Comparison of ENCODE assay signal across 8 cellular contexts in the genomic region with DNA sequence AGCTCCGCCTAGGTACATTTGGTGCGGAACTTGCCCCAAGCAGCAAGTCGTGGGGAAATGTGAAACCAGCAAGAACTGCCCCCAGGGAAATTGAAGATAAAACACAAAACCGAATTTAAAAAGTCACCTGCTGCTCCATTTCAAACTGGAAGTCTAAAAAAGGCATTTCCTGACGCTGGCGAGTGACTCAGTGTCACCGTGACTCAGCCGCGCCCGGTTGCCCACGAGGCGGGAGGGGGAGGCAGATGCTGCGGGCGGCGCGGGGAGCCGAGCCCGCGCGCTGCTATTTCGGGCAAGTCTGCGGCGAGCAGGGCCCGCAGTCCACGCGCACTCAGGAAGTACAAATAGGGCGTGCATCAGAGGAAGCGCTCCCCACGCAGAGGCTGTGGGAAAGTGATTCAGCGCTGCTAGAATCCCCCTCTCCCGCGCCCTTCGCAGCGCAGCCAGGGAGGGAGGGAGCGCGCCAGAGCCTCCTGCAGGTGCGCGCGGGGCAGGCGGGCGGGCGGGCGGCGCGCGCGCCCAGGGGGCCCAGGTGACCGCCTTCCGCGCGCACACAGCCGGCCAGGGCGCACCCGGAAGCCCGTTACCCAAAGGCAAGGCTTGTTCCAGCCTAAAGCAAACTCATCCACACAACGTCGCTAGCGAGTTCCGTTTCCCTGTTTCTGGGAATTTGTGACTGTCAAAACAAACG.
DNase-seq lines count a peak whose midpoint lies in the region; ATAC-seq and TF ChIP-seq lines count a peak whose summit lies in the region.

No MANE protein-coding gene starts in this region.

- no peaks in the 10 kb centered on the region for H3K9me3 ChIP-seq in hepatocyte (ENCODE audit: low read depth)

- peaks cover 17% of the 10 kb centered on the region for H3K27me3 Mint-ChIP-seq in GM23338 (ENCODE audit: insufficient read depth, low read depth, poor library complexity)
- peaks cover 45% of the 10 kb centered on the region for H3K27me3 Mint-ChIP-seq in T-helper 1 cell treated with Interleukin-12 subunit alpha and Interleukin-12 subunit beta and Interleukin-4 antibody, amounts not matched to agents 30 μg/mL and 1 μg/mL, for 36 hours (ENCODE audit: low read depth)

- H3K27ac Mint-ChIP-seq in GM23338: 0 out of 2 replicates have a peak overlapping the region, but pooled peaks have one; percentile 25
- H3K27ac Mint-ChIP-seq in T-helper 1 cell treated with Interleukin-12 subunit alpha and Interleukin-12 subunit beta and Interleukin-4 antibody, amounts not matched to agents 30 μg/mL and 1 μg/mL, for 36 hours: peak overlapping the region; percentile 53

- peaks cover 39% of the 10 kb centered on the region for H3K4me1 Mint-ChIP-seq in GM23338
- H3K4me1 Mint-ChIP-seq in T-helper 1 cell treated with Interleukin-12 subunit alpha and Interleukin-12 subunit beta and Interleukin-4 antibody, amounts not matched to agents 30 μg/mL and 1 μg/mL, for 36 hours (ENCODE audit: low read depth): peaks cover 12% of the 10 kb centered on the region

- H3K9me3 Mint-ChIP-seq in GM23338: no peaks in the 10 kb centered on the region
- no peaks in the 10 kb centered on the region for H3K9me3 Mint-ChIP-seq in T-helper 1 cell treated with Interleukin-12 subunit alpha and Interleukin-12 subunit beta and Interleukin-4 antibody, amounts not matched to agents 30 μg/mL and 1 μg/mL, for 36 hours

- TF ChIP-seq CTCF in GM23338 (conservative IDR thresholded peaks at IDR 0.05; ENCODE audit: low read depth in 2 of 2) (peak in 1 of 2 experiments; percentile 36; a peak in 1 of 4 replicates), hepatocyte (IDR thresholded peaks at IDR 0.05; ENCODE audit: poor library complexity) (peak; percentile 29), retinal pigment epithelial cell (conservative IDR thresholded peaks at IDR 0.05; ENCODE audit: low read depth, low read length) (no peak)

- under 1% methylated on average over 54 of the region's 60 CpGs for WGBS in hepatocyte (ENCODE audit: low lambda C conversion rate, missing lambda C conversion rate)

- no peaks in the 10 kb centered on the region for H3K36me3 Mint-ChIP-seq in GM23338 (ENCODE audit: low read depth)
- H3K36me3 Mint-ChIP-seq in T-helper 1 cell treated with Interleukin-12 subunit alpha and Interleukin-12 subunit beta and Interleukin-4 antibody, amounts not matched to agents 30 μg/mL and 1 μg/mL, for 36 hours (ENCODE audit: low read depth): no peaks in the 10 kb centered on the region

- H3K4me1 ChIP-seq in GM23338 (ENCODE audit: insufficient read depth): peaks cover 36% of the 10 kb centered on the region
- H3K4me1 ChIP-seq in hepatocyte (ENCODE audit: insufficient read depth): peaks cover 7% of the 10 kb centered on the region

- peak overlapping the region; percentile 99 for H2AFZ ChIP-seq in GM23338
- H2AFZ ChIP-seq in hepatocyte: peak overlapping the region; percentile 47

- DNase-seq in EH (ENCODE audit: low read depth) (peak; percentile 81), GM23338 (ENCODE audit: low spot score) (peak; percentile 80), Kasumi-1 (lab: John Stamatoyannopoulos, UW) (peak; percentile 42 to 52), anterior cingulate cortex (lab: John Stamatoyannopoulos, UW) (peak in 47 of 58 donors; percentile 25 to 84 (median 59)), hepatocyte (ENCODE audit: low spot score) (peak; percentile 81), retinal pigment epithelial cell (ENCODE audit: low read depth) (no peak), NCI-H1048 (lab: John Stamatoyannopoulos, UW) (no peak)

- H3F3A ChIP-seq in GM23338 (replicated peaks; ENCODE audit: low read depth): peaks cover 7% of the 10 kb centered on the region; the same call in 1 of the 2 replicates

- ATAC-seq in GM23338: peak; percentile 73

- H3K4me3 Mint-ChIP-seq in GM23338: peak overlapping the region; percentile 85
- H3K4me3 Mint-ChIP-seq in T-helper 1 cell treated with Interleukin-12 subunit alpha and Interleukin-12 subunit beta and Interleukin-4 antibody, amounts not matched to agents 30 μg/mL and 1 μg/mL, for 36 hours: peak overlapping the region; percentile 81

- H3K9me2 ChIP-seq in GM23338 (ENCODE audit: insufficient read depth) (no peaks in the 10 kb centered on the region), hepatocyte (replicated peaks; ENCODE audit: insufficient read depth) (no peaks in the 10 kb centered on the region)

- no peaks in the 10 kb centered on the region for H3K36me3 ChIP-seq in GM23338 (ENCODE audit: insufficient read depth)
- no peaks in the 10 kb centered on the region for H3K36me3 ChIP-seq in hepatocyte (replicated peaks; ENCODE audit: insufficient read depth, low read depth)

- H4K20me1 ChIP-seq in GM23338 (replicated peaks; ENCODE audit: insufficient read depth) (no peaks in the 10 kb centered on the region), hepatocyte (ENCODE audit: insufficient read depth, poor library complexity, severe bottlenecking) (no peaks in the 10 kb centered on the region)

- H3K27ac ChIP-seq in GM23338 (ENCODE audit: low read depth) (no peak overlapping the region), hepatocyte (peak overlapping the region; percentile 84)

- H3K79me2 ChIP-seq in GM23338 (replicated peaks; ENCODE audit: insufficient read depth) (no peaks in the 10 kb centered on the region), hepatocyte (no peaks in the 10 kb centered on the region)

- H3K4me2 ChIP-seq in GM23338: peak overlapping the region; percentile 98
- H3K4me2 ChIP-seq in hepatocyte: peak overlapping the region; percentile 81

- peaks cover 26% of the 10 kb centered on the region for H3K27me3 ChIP-seq in GM23338 (ENCODE audit: insufficient read depth)
- H3K27me3 ChIP-seq in hepatocyte: peaks cover 6% of the 10 kb centered on the region

- H3K4me3 ChIP-seq in GM23338 (peak overlapping the region; percentile 82), hepatocyte (peak overlapping the region; percentile 27), retinal pigment epithelial cell (ENCODE audit: low read length) (peak overlapping the region; percentile 67)

TF ChIP-seq in GM23338, 12 proteins besides CTCF, POLR2A, EP300 and RAD21:
- TF ChIP-seq, protein P1, sequence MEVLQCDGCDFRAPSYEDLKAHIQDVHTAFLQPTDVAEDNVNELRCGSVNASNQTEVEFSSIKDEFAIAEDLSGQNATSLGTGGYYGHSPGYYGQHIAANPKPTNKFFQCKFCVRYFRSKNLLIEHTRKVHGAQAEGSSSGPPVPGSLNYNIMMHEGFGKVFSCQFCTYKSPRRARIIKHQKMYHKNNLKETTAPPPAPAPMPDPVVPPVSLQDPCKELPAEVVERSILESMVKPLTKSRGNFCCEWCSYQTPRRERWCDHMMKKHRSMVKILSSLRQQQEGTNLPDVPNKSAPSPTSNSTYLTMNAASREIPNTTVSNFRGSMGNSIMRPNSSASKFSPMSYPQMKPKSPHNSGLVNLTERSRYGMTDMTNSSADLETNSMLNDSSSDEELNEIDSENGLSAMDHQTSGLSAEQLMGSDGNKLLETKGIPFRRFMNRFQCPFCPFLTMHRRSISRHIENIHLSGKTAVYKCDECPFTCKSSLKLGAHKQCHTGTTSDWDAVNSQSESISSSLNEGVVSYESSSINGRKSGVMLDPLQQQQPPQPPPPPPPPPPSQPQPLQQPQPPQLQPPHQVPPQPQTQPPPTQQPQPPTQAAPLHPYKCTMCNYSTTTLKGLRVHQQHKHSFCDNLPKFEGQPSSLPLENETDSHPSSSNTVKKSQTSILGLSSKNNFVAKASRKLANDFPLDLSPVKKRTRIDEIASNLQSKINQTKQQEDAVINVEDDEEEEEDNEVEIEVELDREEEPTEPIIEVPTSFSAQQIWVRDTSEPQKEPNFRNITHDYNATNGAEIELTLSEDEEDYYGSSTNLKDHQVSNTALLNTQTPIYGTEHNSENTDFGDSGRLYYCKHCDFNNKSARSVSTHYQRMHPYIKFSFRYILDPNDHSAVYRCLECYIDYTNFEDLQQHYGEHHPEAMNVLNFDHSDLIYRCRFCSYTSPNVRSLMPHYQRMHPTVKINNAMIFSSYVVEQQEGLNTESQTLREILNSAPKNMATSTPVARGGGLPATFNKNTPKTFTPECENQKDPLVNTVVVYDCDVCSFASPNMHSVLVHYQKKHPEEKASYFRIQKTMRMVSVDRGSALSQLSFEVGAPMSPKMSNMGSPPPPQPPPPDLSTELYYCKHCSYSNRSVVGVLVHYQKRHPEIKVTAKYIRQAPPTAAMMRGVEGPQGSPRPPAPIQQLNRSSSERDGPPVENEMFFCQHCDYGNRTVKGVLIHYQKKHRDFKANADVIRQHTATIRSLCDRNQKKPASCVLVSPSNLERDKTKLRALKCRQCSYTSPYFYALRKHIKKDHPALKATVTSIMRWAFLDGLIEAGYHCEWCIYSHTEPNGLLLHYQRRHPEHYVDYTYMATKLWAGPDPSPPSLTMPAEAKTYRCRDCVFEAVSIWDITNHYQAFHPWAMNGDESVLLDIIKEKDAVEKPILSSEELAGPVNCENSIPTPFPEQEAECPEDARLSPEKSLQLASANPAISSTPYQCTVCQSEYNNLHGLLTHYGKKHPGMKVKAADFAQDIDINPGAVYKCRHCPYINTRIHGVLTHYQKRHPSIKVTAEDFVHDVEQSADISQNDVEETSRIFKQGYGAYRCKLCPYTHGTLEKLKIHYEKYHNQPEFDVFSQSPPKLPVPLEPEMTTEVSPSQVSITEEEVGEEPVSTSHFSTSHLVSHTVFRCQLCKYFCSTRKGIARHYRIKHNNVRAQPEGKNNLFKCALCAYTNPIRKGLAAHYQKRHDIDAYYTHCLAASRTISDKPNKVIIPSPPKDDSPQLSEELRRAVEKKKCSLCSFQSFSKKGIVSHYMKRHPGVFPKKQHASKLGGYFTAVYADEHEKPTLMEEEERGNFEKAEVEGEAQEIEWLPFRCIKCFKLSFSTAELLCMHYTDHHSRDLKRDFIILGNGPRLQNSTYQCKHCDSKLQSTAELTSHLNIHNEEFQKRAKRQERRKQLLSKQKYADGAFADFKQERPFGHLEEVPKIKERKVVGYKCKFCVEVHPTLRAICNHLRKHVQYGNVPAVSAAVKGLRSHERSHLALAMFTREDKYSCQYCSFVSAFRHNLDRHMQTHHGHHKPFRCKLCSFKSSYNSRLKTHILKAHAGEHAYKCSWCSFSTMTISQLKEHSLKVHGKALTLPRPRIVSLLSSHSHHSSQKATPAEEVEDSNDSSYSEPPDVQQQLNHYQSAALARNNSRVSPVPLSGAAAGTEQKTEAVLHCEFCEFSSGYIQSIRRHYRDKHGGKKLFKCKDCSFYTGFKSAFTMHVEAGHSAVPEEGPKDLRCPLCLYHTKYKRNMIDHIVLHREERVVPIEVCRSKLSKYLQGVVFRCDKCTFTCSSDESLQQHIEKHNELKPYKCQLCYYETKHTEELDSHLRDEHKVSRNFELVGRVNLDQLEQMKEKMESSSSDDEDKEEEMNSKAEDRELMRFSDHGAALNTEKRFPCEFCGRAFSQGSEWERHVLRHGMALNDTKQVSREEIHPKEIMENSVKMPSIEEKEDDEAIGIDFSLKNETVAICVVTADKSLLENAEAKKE (CRISPR knock-in tag; IDR thresholded peaks at IDR 0.05): no peak
- TF ChIP-seq EZH2phosphoT487 (IDR thresholded peaks at IDR 0.05; ENCODE audit: unreplicated experiment) (no peak), ZNF331 (CRISPR knock-in tag; IDR thresholded peaks at IDR 0.05; ENCODE audit: low read depth) (no peak), POLR2AphosphoS5 (IDR thresholded peaks at IDR 0.05; ENCODE audit: low read depth) (peak; percentile 62)

Comparison
In these comparisons a context has a peak if more than half of its experiments do, and no peak if none do; other contexts are left out.
1. DNase-seq: peak in EH (single experiment), GM23338 (single experiment), Kasumi-1 (2 of 2), anterior cingulate cortex (47 of 58) and hepatocyte (single experiment); none in retinal pigment epithelial cell (single experiment) and NCI-H1048 (single experiment).
2. H3K4me3 ChIP-seq: peak in every context shown above with its lines; median percentile 82 in GM23338; 67 in retinal pigment epithelial cell; 27 in hepatocyte.